In genomic region chr19:44684892-44685847, GRCh38 we compare ENCODE assay signal across 9 cellular contexts. TPM values are rescaled to one million over a fixed set of nuclear protein-coding genes. Genes with fewer than 3 reads are reported as not detected.
A peak's percentile ranks its signal among the peaks of the same experiment; 100 is the strongest.
DNase-seq lines count a peak whose midpoint lies in the region; ATAC-seq and TF ChIP-seq lines count a peak whose summit lies in the region.
"Had no signal": no experiment of that assay in that cellular context is flagged by ENCODE, and none has a peak within 500 bp of the region (broad histone marks: within the 10 kb centered on the region; RNA-seq: fewer than 3 reads in every experiment).

No MANE protein-coding gene starts in this region.

- no peak for TF ChIP-seq CTCF in RWPE2 (IDR thresholded peaks at IDR 0.05; ENCODE audit: poor library complexity, severe bottlenecking)
- TF ChIP-seq CTCF in fibroblast of the aortic adventitia (IDR thresholded peaks at IDR 0.05; ENCODE audit: insufficient read depth, low read length), result no peak
- no peak for TF ChIP-seq CTCF in dorsolateral prefrontal cortex (IDR thresholded peaks at IDR 0.05 in 54 of 56, conservative IDR thresholded peaks at IDR 0.05 in 2 of 56; ENCODE audit: low read depth in 1 of 56, partially characterized antibody in 56 of 56)

- H3K27ac Mint-ChIP-seq in activated T-helper 2 cell treated with anti-CD3 and anti-CD28 coated beads, Interferon-gamma antibody, Interleukin-2, Interleukin-4, amounts not matched to agents 10 μg/mL and 5 μg/mL and 100 μg/mL, durations not matched to agents 14 hours and 24 hours and 36 hours, result no peak overlapping the region

- H3K4me1 Mint-ChIP-seq in activated T-helper 2 cell treated with anti-CD3 and anti-CD28 coated beads, Interferon-gamma antibody, Interleukin-2, Interleukin-4, amounts not matched to agents 10 μg/mL and 5 μg/mL and 100 μg/mL, durations not matched to agents 14 hours and 24 hours and 36 hours (ENCODE audit: low read depth), result peaks cover 18% of the 10 kb centered on the region

- intact Hi-C loops in sciatic nerve (cut with DNase I), result no loop called here
- intact Hi-C loops in activated T-helper 2 cell treated with anti-CD3 and anti-CD28 coated beads, Interferon-gamma antibody, Interleukin-2, Interleukin-4, amounts not matched to agents 10 μg/mL and 5 μg/mL and 100 μg/mL, durations not matched to agents 14 hours and 24 hours and 36 hours (cut with micrococcal nuclease), result no loop called here
- intact Hi-C loops in dorsolateral prefrontal cortex (cut with DNase I), result no loop called here

- peaks cover 11% of the 10 kb centered on the region for H3K4me1 ChIP-seq in RWPE2 (ENCODE audit: insufficient read depth, poor library complexity, severe bottlenecking)

- H3K4me3 ChIP-seq in RWPE2 (ENCODE audit: severe bottlenecking), result no peak overlapping the region
- no peak overlapping the region for H3K4me3 ChIP-seq in fibroblast of the aortic adventitia (ENCODE audit: low read depth, low read length)
- H3K4me3 ChIP-seq in dorsolateral prefrontal cortex, result no peak overlapping the region

- H3K9me3 ChIP-seq in RWPE2 (ENCODE audit: severe bottlenecking), result no peaks in the 10 kb centered on the region

- no peaks in the 10 kb centered on the region for H3K36me3 Mint-ChIP-seq in activated T-helper 2 cell treated with anti-CD3 and anti-CD28 coated beads, Interferon-gamma antibody, Interleukin-2, Interleukin-4, amounts not matched to agents 10 μg/mL and 5 μg/mL and 100 μg/mL, durations not matched to agents 14 hours and 24 hours and 36 hours (ENCODE audit: low read depth)

- H3K27me3 Mint-ChIP-seq in activated T-helper 2 cell treated with anti-CD3 and anti-CD28 coated beads, Interferon-gamma antibody, Interleukin-2, Interleukin-4, amounts not matched to agents 10 μg/mL and 5 μg/mL and 100 μg/mL, durations not matched to agents 14 hours and 24 hours and 36 hours (ENCODE audit: low read depth), result peaks cover 3% of the 10 kb centered on the region

- peak overlapping the region; percentile 58 for H3K27ac ChIP-seq in RWPE2 (ENCODE audit: poor library complexity, severe bottlenecking)
- H3K27ac ChIP-seq in dorsolateral prefrontal cortex, result peak overlapping the region in 4 of 59 donors; percentile 10 to 37 (median 23)

- ATAC-seq in RWPE2 (ENCODE audit: low read depth) (peak; percentile 69), sciatic nerve (peak; percentile 13), HG02852 (IDR thresholded peaks at IDR 0.05; ENCODE audit: unreplicated experiment) (no peak)

- no peaks in the 10 kb centered on the region for H3K9me3 Mint-ChIP-seq in activated T-helper 2 cell treated with anti-CD3 and anti-CD28 coated beads, Interferon-gamma antibody, Interleukin-2, Interleukin-4, amounts not matched to agents 10 μg/mL and 5 μg/mL and 100 μg/mL, durations not matched to agents 14 hours and 24 hours and 36 hours

- no peaks in the 10 kb centered on the region for H3K36me3 ChIP-seq in RWPE2 (ENCODE audit: low read depth)

- no peak overlapping the region for H3K4me3 Mint-ChIP-seq in activated T-helper 2 cell treated with anti-CD3 and anti-CD28 coated beads, Interferon-gamma antibody, Interleukin-2, Interleukin-4, amounts not matched to agents 10 μg/mL and 5 μg/mL and 100 μg/mL, durations not matched to agents 14 hours and 24 hours and 36 hours (ENCODE audit: low read depth)

- DNase-seq in GM04503 (ENCODE audit: low read depth), result peak; percentile 71
- DNase-seq in RWPE2 (ENCODE audit: low spot score), result no peak
- peak; percentile 94 for DNase-seq in fibroblast of the aortic adventitia (ENCODE audit: low read depth)
- DNase-seq in sciatic nerve (ENCODE audit: low spot score), result no peak
- DNase-seq in GDM1 (lab: John Stamatoyannopoulos, UW), result no peak
- no peak for DNase-seq in activated T-helper 2 cell treated with anti-CD3 and anti-CD28 coated beads, Interferon-gamma antibody, Interleukin-2, Interleukin-4, amounts not matched to agents 10 μg/mL and 5 μg/mL and 100 μg/mL, durations not matched to agents 14 hours and 24 hours and 36 hours (ENCODE audit: low spot score)
- DNase-seq in dorsolateral prefrontal cortex, result no peak

- H3K27me3 ChIP-seq in RWPE2 (ENCODE audit: insufficient read depth, poor library complexity, severe bottlenecking) (no peaks in the 10 kb centered on the region), dorsolateral prefrontal cortex (no peaks in the 10 kb centered on the region)

RNA-seq across cellular contexts. Expression of gene CEACAM16, which starts 13.8 kb away (rescaled TPM):
- total RNA-seq in fibroblast of the aortic adventitia (ENCODE audit: low replicate concordance) (not detected in 2 replicates), sciatic nerve (not detected), dorsolateral prefrontal cortex (not detected)
- total RNA-seq in activated T-helper 2 cell treated with anti-CD3 and anti-CD28 coated beads, Interferon-gamma antibody, Interleukin-2, Interleukin-4, amounts not matched to agents 10 μg/mL and 5 μg/mL and 100 μg/mL, durations not matched to agents 14 hours and 24 hours and 36 hours, result not detected in 2 replicates
- total RNA-seq: lower leg skin had no signal

RNA-seq across cellular contexts. Expression of gene CEACAM19, which starts 13.9 kb away (rescaled TPM):
- total RNA-seq in fibroblast of the aortic adventitia (ENCODE audit: low replicate concordance) (1.3 and 2.5 TPM in 2 replicates), sciatic nerve (23.4 TPM), dorsolateral prefrontal cortex (10 to 100 TPM in 76 of 120 experiments, 1 to 10 TPM in 44; 4.7 to 23.8 (median 11.2) TPM)
- 1.3 and 1.5 TPM in 2 replicates for total RNA-seq in activated T-helper 2 cell treated with anti-CD3 and anti-CD28 coated beads, Interferon-gamma antibody, Interleukin-2, Interleukin-4, amounts not matched to agents 10 μg/mL and 5 μg/mL and 100 μg/mL, durations not matched to agents 14 hours and 24 hours and 36 hours

RNA-seq across cellular contexts. Expression of gene PVR, which starts 41.5 kb away (rescaled TPM):
- total RNA-seq in fibroblast of the aortic adventitia (ENCODE audit: low replicate concordance) (16.7 and 31.5 TPM in 2 replicates), sciatic nerve (49.1 TPM), dorsolateral prefrontal cortex (10 to 100 TPM; 17.0 to 42.9 (median 31.8) TPM)
- 24.5 and 25.2 TPM in 2 replicates for total RNA-seq in activated T-helper 2 cell treated with anti-CD3 and anti-CD28 coated beads, Interferon-gamma antibody, Interleukin-2, Interleukin-4, amounts not matched to agents 10 μg/mL and 5 μg/mL and 100 μg/mL, durations not matched to agents 14 hours and 24 hours and 36 hours

Comparison
In these comparisons a context has a peak if more than half of its experiments do, and no peak if none do; other contexts are left out.
1. DNase-seq: peak in GM04503 (single experiment) and fibroblast of the aortic adventitia (single experiment); none in RWPE2 (single experiment), sciatic nerve (single experiment), GDM1 (single experiment), activated T-helper 2 cell treated with anti-CD3 and anti-CD28 coated beads, Interferon-gamma antibody, Interleukin-2, Interleukin-4, amounts not matched to agents 10 μg/mL and 5 μg/mL and 100 μg/mL, durations not matched to agents 14 hours and 24 hours and 36 hours (single experiment) and dorsolateral prefrontal cortex (0 of 10).